In the genomic region with DNA sequence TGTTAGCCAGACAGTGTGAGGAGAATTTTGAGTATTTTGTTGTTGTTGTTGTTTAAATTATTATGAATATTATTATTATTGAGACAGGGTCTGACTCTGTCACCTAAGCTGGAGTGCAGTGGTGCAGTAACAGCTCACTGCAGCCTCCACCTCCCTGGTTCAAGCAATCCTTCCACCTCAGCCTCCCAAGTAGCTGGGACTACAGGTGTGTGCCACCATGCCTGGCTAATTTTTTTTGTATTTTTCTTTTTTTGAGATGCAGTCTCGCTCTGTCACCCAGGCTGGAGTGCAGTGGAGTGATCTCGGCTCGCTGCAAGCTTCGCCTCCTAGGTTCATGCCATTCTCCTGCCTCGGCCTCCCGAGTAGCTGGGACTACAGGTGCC, we compare ENCODE assay signal across 1 cellular context.
TF ChIP-seq lines count a peak whose summit lies in the region.
"Not testable (repeated sequence)": the region's sequence is repeated elsewhere in the genome, so short reads cannot be mapped to it uniquely, and the experiment has no call there.

No MANE protein-coding gene starts in this region.

TF ChIP-seq in HepG2, 621 proteins besides CTCF, POLR2A, EP300 and RAD21:
- TF ChIP-seq ZNF768 (CRISPR knock-in tag; IDR thresholded peaks at IDR 0.05) (0 out of 2 replicates have a peak, but pooled peaks have one; percentile 25), ZNF460 (CRISPR knock-in tag; IDR thresholded peaks at IDR 0.05; ENCODE audit: borderline replicate concordance) (peak; percentile 96), ZNF770 (CRISPR knock-in tag; IDR thresholded peaks at IDR 0.05) (peak; percentile 91), TBX2 (CRISPR knock-in tag; IDR thresholded peaks at IDR 0.05; ENCODE audit: borderline replicate concordance) (0 out of 2 replicates have a peak, but pooled peaks have one; percentile 18), MBD4 (IDR thresholded peaks at IDR 0.05; ENCODE audit: borderline replicate concordance, low read length) (0 out of 2 replicates have a peak, but pooled peaks have one; percentile 0), MXD3 (CRISPR knock-in tag; IDR thresholded peaks at IDR 0.05) (0 out of 2 replicates have a peak, but pooled peaks have one; percentile 33), PHF21A (CRISPR knock-in tag; IDR thresholded peaks at IDR 0.05) (0 out of 2 replicates have a peak, but pooled peaks have one; percentile 22), HDAC2 (CRISPR knock-in tag; IDR thresholded peaks at IDR 0.05) (0 out of 2 replicates have a peak, but pooled peaks have one; percentile 13), ZMYM3 (CRISPR knock-in tag; IDR thresholded peaks at IDR 0.05) (peak; percentile 90), FOXK1 (CRISPR knock-in tag; IDR thresholded peaks at IDR 0.05; ENCODE audit: borderline replicate concordance, low read depth) (peak; percentile 5; the same call in 1 of the 2 replicates), PHF20 (CRISPR knock-in tag; IDR thresholded peaks at IDR 0.05) (0 out of 2 replicates have a peak, but pooled peaks have one; percentile 35), GATAD1 (CRISPR knock-in tag; IDR thresholded peaks at IDR 0.05) (0 out of 2 replicates have a peak, but pooled peaks have one; percentile 5), KDM1A (CRISPR knock-in tag; IDR thresholded peaks at IDR 0.05) (0 out of 2 replicates have a peak, but pooled peaks have one; percentile 49), ZGPAT (CRISPR knock-in tag; IDR thresholded peaks at IDR 0.05) (peak; percentile 20; the same call in 1 of the 2 replicates), SOX6 (CRISPR knock-in tag; IDR thresholded peaks at IDR 0.05) (0 out of 2 replicates have a peak, but pooled peaks have one; percentile 13), FOXP1 (CRISPR knock-in tag; IDR thresholded peaks at IDR 0.05) (peak; percentile 8; the same call in 1 of the 2 replicates), ZNF788 (CRISPR knock-in tag; IDR thresholded peaks at IDR 0.05; ENCODE audit: borderline replicate concordance) (peak; percentile 52; the same call in 1 of the 2 replicates)
- TF ChIP-seq, protein P1, sequence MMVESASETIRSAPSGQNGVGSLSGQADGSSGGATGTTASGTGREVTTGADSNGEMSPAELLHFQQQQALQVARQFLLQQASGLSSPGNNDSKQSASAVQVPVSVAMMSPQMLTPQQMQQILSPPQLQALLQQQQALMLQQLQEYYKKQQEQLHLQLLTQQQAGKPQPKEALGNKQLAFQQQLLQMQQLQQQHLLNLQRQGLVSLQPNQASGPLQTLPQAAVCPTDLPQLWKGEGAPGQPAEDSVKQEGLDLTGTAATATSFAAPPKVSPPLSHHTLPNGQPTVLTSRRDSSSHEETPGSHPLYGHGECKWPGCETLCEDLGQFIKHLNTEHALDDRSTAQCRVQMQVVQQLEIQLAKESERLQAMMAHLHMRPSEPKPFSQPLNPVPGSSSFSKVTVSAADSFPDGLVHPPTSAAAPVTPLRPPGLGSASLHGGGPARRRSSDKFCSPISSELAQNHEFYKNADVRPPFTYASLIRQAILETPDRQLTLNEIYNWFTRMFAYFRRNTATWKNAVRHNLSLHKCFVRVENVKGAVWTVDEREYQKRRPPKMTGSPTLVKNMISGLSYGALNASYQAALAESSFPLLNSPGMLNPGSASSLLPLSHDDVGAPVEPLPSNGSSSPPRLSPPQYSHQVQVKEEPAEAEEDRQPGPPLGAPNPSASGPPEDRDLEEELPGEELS (CRISPR knock-in tag; IDR thresholded peaks at IDR 0.05) = 0 out of 2 replicates have a peak, but pooled peaks have one; percentile 12
- TF ChIP-seq SOX6, FOXP1 (IDR thresholded peaks at IDR 0.05): not testable (repeated sequence)
